In the genomic region with DNA sequence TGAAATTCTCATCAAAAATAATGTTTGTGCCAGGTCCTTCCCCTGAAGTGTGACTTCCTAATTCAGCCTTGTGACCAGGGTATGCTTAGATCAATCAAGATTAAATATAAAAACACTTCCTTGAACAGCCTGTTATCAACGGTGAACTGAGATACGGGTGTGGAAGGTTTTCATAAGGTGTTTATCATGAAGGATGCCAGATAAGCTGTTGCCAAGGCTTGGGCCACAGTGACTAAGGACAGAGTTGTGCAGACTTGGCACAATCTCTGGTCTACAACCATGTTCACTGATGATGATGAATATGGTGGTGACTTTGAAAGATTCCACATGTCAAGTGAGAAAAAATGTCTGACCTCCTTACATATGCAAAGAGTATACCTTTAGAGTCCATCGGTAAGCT, we compare ENCODE assay signal across 12 cellular contexts. TPM values are rescaled to one million over a fixed set of nuclear protein-coding genes. Genes with fewer than 3 reads are reported as not detected.
"Had no signal": no experiment of that assay in that cellular context is flagged by ENCODE, and none has a peak within 500 bp of the region (broad histone marks: within the 10 kb centered on the region; RNA-seq: fewer than 3 reads in every experiment).

No MANE protein-coding gene starts in this region.

- H3K36me3 ChIP-seq: adrenal gland, breast epithelium had no signal

- H3K27ac Mint-ChIP-seq: activated naive CD4-positive, alpha-beta T cell treated with anti-CD3 and anti-CD28 coated beads for 36 hours; activated T-helper 1 cell treated with anti-CD3 and anti-CD28 coated beads, Interleukin-12 subunit alpha, Interleukin-12 subunit beta, Interleukin-2, Interleukin-4 antibody, amounts not matched to agents 30 ng/mL and 10 ng/mL and 1 ng/mL, durations not matched to agents 14 hours and 24 hours and 36 hours; immature natural killer cell; natural killer cell had no signal

- H3K27me3 ChIP-seq: adrenal gland, breast epithelium had no signal

- H3K9me3 Mint-ChIP-seq: activated T-helper 1 cell treated with anti-CD3 and anti-CD28 coated beads, Interleukin-12 subunit alpha, Interleukin-12 subunit beta, Interleukin-2, Interleukin-4 antibody, amounts not matched to agents 30 ng/mL and 10 ng/mL and 1 ng/mL, durations not matched to agents 14 hours and 24 hours and 36 hours had no signal

- H3K4me3 ChIP-seq: adrenal gland, breast epithelium, lung had no signal

- H3K4me3 Mint-ChIP-seq: activated naive CD4-positive, alpha-beta T cell treated with anti-CD3 and anti-CD28 coated beads for 36 hours; activated T-helper 1 cell treated with anti-CD3 and anti-CD28 coated beads, Interleukin-12 subunit alpha, Interleukin-12 subunit beta, Interleukin-2, Interleukin-4 antibody, amounts not matched to agents 30 ng/mL and 10 ng/mL and 1 ng/mL, durations not matched to agents 14 hours and 24 hours and 36 hours; immature natural killer cell; natural killer cell had no signal

- DNase-seq: activated CD4-positive, alpha-beta T cell treated with anti-CD3 and anti-CD28 coated beads for 48 hours; activated naive CD4-positive, alpha-beta T cell treated with anti-CD3 and anti-CD28 coated beads for 36 hours; immature natural killer cell; left cardiac atrium; natural killer cell; stimulated activated CD4-positive, alpha-beta T cell treated with anti-CD3 and anti-CD28 coated beads, Interleukin-15, amount 100 ng/mL, for 24 hours; T1000 had no signal

- H3K27ac ChIP-seq: adrenal gland, breast epithelium had no signal

- FAIRE-seq: urothelium cell line had no signal

- H3K9me3 ChIP-seq: adrenal gland, breast epithelium had no signal

- H3K4me1 ChIP-seq: adrenal gland, breast epithelium had no signal

- H3K4me1 Mint-ChIP-seq: immature natural killer cell, natural killer cell had no signal

- H3K36me3 Mint-ChIP-seq: immature natural killer cell, natural killer cell had no signal

RNA-seq across cellular contexts. Expression of a gene that starts 51.3 kb away (rescaled TPM):
- total RNA-seq: activated naive CD4-positive, alpha-beta T cell treated with anti-CD3 and anti-CD28 coated beads for 36 hours had no signal
